In the genomic region with DNA sequence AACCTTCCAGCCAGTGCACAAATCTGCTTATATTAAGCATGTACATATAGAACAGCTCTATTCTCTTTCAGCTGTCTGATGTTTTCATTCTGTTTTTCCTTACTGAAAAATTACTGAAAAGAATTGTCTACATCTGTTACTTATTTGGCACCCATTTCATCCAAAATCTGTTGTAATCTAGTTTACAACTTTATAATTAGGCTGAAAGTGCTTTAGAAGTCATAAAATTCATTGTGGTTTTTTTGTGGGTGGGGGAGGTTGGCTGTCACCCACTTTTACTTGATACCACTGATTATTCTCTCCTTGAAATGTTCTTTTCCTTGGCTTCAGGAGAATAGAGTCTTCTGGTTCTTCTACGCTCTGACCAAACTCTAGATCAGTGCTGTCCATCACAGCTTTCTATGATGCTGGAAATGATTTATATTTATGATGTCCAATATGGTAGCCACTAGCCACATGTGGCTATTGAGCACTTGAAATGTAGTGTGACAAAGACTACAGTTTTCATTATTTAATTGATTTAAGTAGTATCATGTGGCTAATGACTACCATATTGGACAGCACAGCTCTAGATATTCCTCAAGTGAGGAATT, we compare ENCODE assay signal across 9 cellular contexts. TPM values are rescaled to one million over a fixed set of nuclear protein-coding genes. Genes with fewer than 3 reads are reported as not detected.
A peak's percentile ranks its signal among the peaks of the same experiment; 100 is the strongest.
DNase-seq lines count a peak whose midpoint lies in the region; TF ChIP-seq lines count a peak whose summit lies in the region.
"Had no signal": no experiment of that assay in that cellular context is flagged by ENCODE, and none has a peak within 500 bp of the region (broad histone marks: within the 10 kb centered on the region; RNA-seq: fewer than 3 reads in every experiment).

No MANE protein-coding gene starts in this region.

- CTCF ChIA-PET in MCF 10A (lab: Yijun Ruan, JAX) (interaction anchor here (0.9 to 1.3 kb wide), 3 partner anchors 17 to 58 kb away, joined by 3 to 5 read pairs (median 4); no protein-coding TSS in a partner anchor), PC-9 (lab: Charles Lee) (interaction anchor here (0.6 to 0.9 kb wide), 3 partner anchors 59 to 305 kb away, joined by 3 to 4 read pairs (median 3); a partner anchor contains a TSS)

- H3K9me3 ChIP-seq in breast epithelium (peaks cover 0 to 6% of the 10 kb centered on the region in 2 donors), PC-9 (ENCODE audit: insufficient read depth, low read depth) (peaks cover 14% of the 10 kb centered on the region), smooth muscle cell (replicated peaks; ENCODE audit: low read depth) (no peaks in the 10 kb centered on the region)

- H3K36me3 Mint-ChIP-seq in MCF 10A (ENCODE audit: insufficient read depth, unreplicated experiment): no peaks in the 10 kb centered on the region

- H3K9me2 ChIP-seq in PC-9 (ENCODE audit: insufficient read depth): no peaks in the 10 kb centered on the region

- H3K27me3 ChIP-seq in breast epithelium: no peaks in the 10 kb centered on the region
- H3K27me3 ChIP-seq in PC-9 (ENCODE audit: insufficient read depth, low read depth): no peaks in the 10 kb centered on the region
- no peaks in the 10 kb centered on the region for H3K27me3 ChIP-seq in smooth muscle cell (ENCODE audit: low read depth)

- H3K4me2 ChIP-seq in PC-9 (peak overlapping the region; percentile 93), smooth muscle cell (peak overlapping the region; percentile 96)

- H3K4me1 ChIP-seq in breast epithelium: peaks cover 0 to 20% of the 10 kb centered on the region in 2 donors
- H3K4me1 ChIP-seq in PC-9 (replicated peaks; ENCODE audit: insufficient read depth): peaks cover 28% of the 10 kb centered on the region
- H3K4me1 ChIP-seq in smooth muscle cell (ENCODE audit: low read depth): peaks cover 18% of the 10 kb centered on the region

- H3K9me3 Mint-ChIP-seq in MCF 10A (ENCODE audit: unreplicated experiment): peaks cover 9% of the 10 kb centered on the region

- no peaks in the 10 kb centered on the region for H3K36me3 ChIP-seq in breast epithelium
- peaks cover 19% of the 10 kb centered on the region; the same call in 1 of the 2 replicates for H3K36me3 ChIP-seq in PC-9 (ENCODE audit: low read depth)
- H3K36me3 ChIP-seq in smooth muscle cell (ENCODE audit: low read depth): no peaks in the 10 kb centered on the region

- H4K20me1 ChIP-seq in PC-9 (ENCODE audit: insufficient read depth) (peaks cover 13% of the 10 kb centered on the region), smooth muscle cell (ENCODE audit: low read depth) (peaks cover 17% of the 10 kb centered on the region)

- peaks cover 57% of the 10 kb centered on the region for H3K79me2 ChIP-seq in PC-9 (ENCODE audit: low read depth)
- peaks cover 52% of the 10 kb centered on the region for H3K79me2 ChIP-seq in smooth muscle cell (ENCODE audit: low read depth)

- H3K4me3 ChIP-seq in breast epithelium (no peak overlapping the region), PC-9 (peak overlapping the region; percentile 83; the same call in 1 of the 2 replicates), fibroblast of the aortic adventitia (ENCODE audit: low read depth, low read length) (peak overlapping the region; percentile 93), smooth muscle cell (peak overlapping the region; percentile 83)

- H3F3A ChIP-seq in PC-9 (ENCODE audit: insufficient read depth, low read depth) (peaks cover 8% of the 10 kb centered on the region; the same call in 1 of the 2 replicates), smooth muscle cell (ENCODE audit: low read depth) (no peaks in the 10 kb centered on the region)

- WGBS in smooth muscle cell (ENCODE audit: low lambda C conversion rate): 90% methylated on average over 1 of the region's 1 CpG

- POLR2A ChIA-PET in MCF 10A (lab: Yijun Ruan, JAX) (interaction anchor here (0.7 to 1.2 kb wide), 3 partner anchors 98 to 196 kb away, joined by 3 to 4 read pairs (median 3); no protein-coding TSS in a partner anchor), PC-9 (lab: Charles Lee; ENCODE audit: unreplicated experiment) (interaction anchor here (0.6 to 0.9 kb wide), 2 partner anchors 21 to 139 kb away, joined by 4 to 23 read pairs; no protein-coding TSS in a partner anchor)

- H2AFZ ChIP-seq in PC-9 (no peak overlapping the region), smooth muscle cell (ENCODE audit: low read depth) (no peak overlapping the region)

- H3K27ac ChIP-seq in breast epithelium: no peak overlapping the region
- no peak overlapping the region for H3K27ac ChIP-seq in PC-9
- H3K27ac ChIP-seq in smooth muscle cell (ENCODE audit: low read depth): no peak overlapping the region

- TF ChIP-seq CTCF in MCF 10A (IDR thresholded peaks at IDR 0.05; ENCODE audit: unreplicated experiment) (no peak), breast epithelium (IDR thresholded peaks at IDR 0.05) (no peak), PC-9 (conservative IDR thresholded peaks at IDR 0.05) (no peak), fibroblast of the aortic adventitia (IDR thresholded peaks at IDR 0.05; ENCODE audit: insufficient read depth, low read length) (no peak), smooth muscle cell (IDR thresholded peaks at IDR 0.05; ENCODE audit: borderline replicate concordance, insufficient read depth, poor library complexity, severe bottlenecking) (no peak)

- no peak for DNase-seq in MCF 10A (ENCODE audit: unreplicated experiment)
- DNase-seq in breast epithelium (ENCODE audit: low spot score in 2 of 2): no peak
- DNase-seq in PC-9: no peak
- DNase-seq in fibroblast of the aortic adventitia (ENCODE audit: low read depth): no peak
- no peak for DNase-seq in smooth muscle cell (lab: John Stamatoyannopoulos, UW; ENCODE audit: unreplicated experiment)
- no peak for DNase-seq in NCI-H187 treated with DMSO at 0.1 percent for 48 hours (lab: John Stamatoyannopoulos, UW)
- DNase-seq in DMS53 (lab: John Stamatoyannopoulos, UW): no peak
- no peak for DNase-seq in SKM-1 (lab: John Stamatoyannopoulos, UW; ENCODE audit: unreplicated experiment)
- DNase-seq: stimulated activated CD4-positive, alpha-beta T cell treated with anti-CD3 and anti-CD28 coated beads, Interleukin-12 subunit alpha, Interleukin-12 subunit beta, amount 100 ng/mL, for 4 hours had no signal

- BruUV-seq in MCF 10A (replicated peaks; lab: Mats Ljungman, UMichigan) (no TSS peak), PC-9 (replicated peaks; lab: Mats Ljungman, UMichigan) (no TSS peak)

- TF ChIP-seq POLR2A in breast epithelium (IDR thresholded peaks at IDR 0.05): no peak

- H3K27me3 Mint-ChIP-seq in MCF 10A (ENCODE audit: insufficient read depth, unreplicated experiment): no peaks in the 10 kb centered on the region

- no peak overlapping the region for H3K27ac Mint-ChIP-seq in MCF 10A (ENCODE audit: low read depth, unreplicated experiment)

- intact Hi-C loops in MCF 10A (cut with micrococcal nuclease) (no loop called here), breast epithelium (cut with DNase I; ENCODE audit: low total_unique reads) (no loop called here), PC-9 (cut with micrococcal nuclease; ENCODE audit: unreplicated experiment) (loop anchor here (1.0 to 5.0 kb wide), 3 partner anchors 21 to 587 kb away; a partner anchor contains a TSS)

- peaks cover 30% of the 10 kb centered on the region for H3K4me1 Mint-ChIP-seq in MCF 10A (ENCODE audit: insufficient read depth, unreplicated experiment)

- H3K9ac ChIP-seq in smooth muscle cell (ENCODE audit: low read depth): no peak overlapping the region

- peak overlapping the region; percentile 98 for H3K4me3 Mint-ChIP-seq in MCF 10A (ENCODE audit: unreplicated experiment)

RNA-seq across cellular contexts. Expression of a gene that starts 2.7 kb away (rescaled TPM):
- 1.2 and 1.7 TPM in 2 replicates for total RNA-seq in MCF 10A (2022)
- 1 to 10 TPM; 2.6 to 3.3 (median 2.7) TPM for total RNA-seq in breast epithelium
- 4.8 TPM in 2 replicates for total RNA-seq in PC-9 (2021)
- total RNA-seq in fibroblast of the aortic adventitia (ENCODE audit: low replicate concordance): 3.0 and 11.0 TPM in 2 replicates
- total RNA-seq in smooth muscle cell: 3.1 and 4.2 TPM in 2 replicates
- polyA plus RNA-seq in smooth muscle cell: 4.3 and 6.3 TPM in 2 replicates

RNA-seq across cellular contexts. Expression of a gene that starts 3.2 kb away (rescaled TPM):
- total RNA-seq in MCF 10A (2022) (55.1 and 58.2 TPM in 2 replicates), breast epithelium (10 to 100 TPM; 47.9 to 59.7 (median 50.5) TPM), PC-9 (2021) (63.7 and 65.2 TPM in 2 replicates), fibroblast of the aortic adventitia (ENCODE audit: low replicate concordance) (62.0 and 64.5 TPM in 2 replicates), smooth muscle cell (53.7 and 75.8 TPM in 2 replicates)
- polyA plus RNA-seq in smooth muscle cell: 28.1 and 31.1 TPM in 2 replicates

Comparison
In these comparisons a context has a peak if more than half of its experiments do, and no peak if none do; other contexts are left out.
1. H3K4me3 ChIP-seq: peak in PC-9 (single experiment), fibroblast of the aortic adventitia (single experiment) and smooth muscle cell (single experiment); none in breast epithelium (0 of 3).